In genomic region chr1:32198237-32199042, GRCh38 we compare ENCODE assay signal across 1 cellular context.
TF ChIP-seq lines count a peak whose summit lies in the region.

No MANE protein-coding gene starts in this region.

TF ChIP-seq in GM23338, 12 proteins besides CTCF, POLR2A, EP300 and RAD21 (continued from another document):
- TF ChIP-seq ETS1 (IDR thresholded peaks at IDR 0.05) (no peak), CREB1 (CRISPR knock-in tag; IDR thresholded peaks at IDR 0.05; ENCODE audit: low read depth) (no peak), EZH2 (IDR thresholded peaks at IDR 0.05; ENCODE audit: low read depth, unreplicated experiment) (no peak), ZNF331 (CRISPR knock-in tag; IDR thresholded peaks at IDR 0.05; ENCODE audit: low read depth) (no peak), EZH2phosphoT487 (IDR thresholded peaks at IDR 0.05; ENCODE audit: unreplicated experiment) (no peak), STAT1 (IDR thresholded peaks at IDR 0.05; ENCODE audit: unreplicated experiment) (no peak)
